In the genomic region with DNA sequence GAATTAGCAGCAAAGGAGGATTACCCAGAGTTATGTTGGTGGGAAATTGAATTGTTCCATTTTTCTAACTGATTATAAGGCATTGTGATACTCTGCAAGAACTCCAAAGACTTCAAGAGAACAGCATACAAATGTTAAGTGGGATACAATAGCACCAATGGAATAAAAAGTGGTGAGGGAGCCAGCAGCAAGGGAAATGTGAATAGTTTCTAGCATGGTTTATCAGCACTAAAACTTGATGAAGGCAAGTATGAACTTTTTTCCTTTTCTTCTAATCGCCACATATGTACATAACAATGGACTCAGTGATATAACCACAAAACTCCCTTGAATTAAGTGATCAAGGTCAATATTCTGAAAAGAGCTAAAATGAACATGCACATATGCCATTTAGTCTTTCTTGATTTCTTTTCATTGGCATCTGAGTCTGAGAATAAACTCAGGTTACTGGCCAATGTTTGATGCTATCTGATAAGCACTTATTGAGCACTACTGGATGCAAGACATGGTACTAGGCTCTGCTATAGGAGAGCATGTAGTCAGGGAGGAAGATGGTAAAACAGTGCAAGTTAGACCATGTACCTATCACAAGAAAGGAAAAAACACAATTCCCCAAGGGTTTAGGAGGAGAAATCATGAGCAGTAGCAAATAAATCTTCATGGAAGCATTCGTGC, we compare ENCODE assay signal across 13 cellular contexts. TPM values are rescaled to one million over a fixed set of nuclear protein-coding genes. Genes with fewer than 3 reads are reported as not detected.
"Had no signal": no experiment of that assay in that cellular context is flagged by ENCODE, and none has a peak within 500 bp of the region (broad histone marks: within the 10 kb centered on the region; RNA-seq: fewer than 3 reads in every experiment).

No MANE protein-coding gene starts in this region.

- H3K79me2 ChIP-seq: hepatocyte had no signal

- H3K9me3 Mint-ChIP-seq: T-helper 2 cell treated with Interferon-gamma antibody and Interleukin-4, amounts not matched to agents 5 μg/mL and 100 μg/mL, for 36 hours had no signal

- H3K27ac Mint-ChIP-seq: activated naive CD4-positive, alpha-beta T cell treated with anti-CD3 and anti-CD28 coated beads, Interleukin-2, amount 50 U/mL, for 72 hours; T-helper 2 cell treated with Interferon-gamma antibody and Interleukin-4, amounts not matched to agents 5 μg/mL and 100 μg/mL, for 36 hours had no signal

- H3K27ac ChIP-seq: thyroid gland had no signal

- H3K4me3 Mint-ChIP-seq: T-helper 2 cell treated with Interferon-gamma antibody and Interleukin-4, amounts not matched to agents 5 μg/mL and 100 μg/mL, for 36 hours had no signal

- H3K4me1 ChIP-seq: uterus had no signal

- H3K9me3 ChIP-seq: gastroesophageal sphincter, thyroid gland, uterus had no signal

- H3K4me2 ChIP-seq: hepatocyte had no signal

- ATAC-seq: activated naive CD4-positive, alpha-beta T cell treated with anti-CD3 and anti-CD28 coated beads, Interleukin-2, amount 50 U/mL, for 72 hours; gastroesophageal sphincter; left ventricle myocardium superior had no signal

- H3K4me3 ChIP-seq: gastroesophageal sphincter, hepatocyte, skin epidermis, thyroid gland, uterus had no signal

- DNase-seq: activated CD4-positive, alpha-beta T cell treated with anti-CD3 and anti-CD28 coated beads, Interleukin-2, amount 50 U/mL, for 1 hour; activated T-cell treated with anti-CD3 and anti-CD28 coated beads for 4 hours; kidney; left ventricle myocardium superior; thyroid gland; uterus had no signal

- H3K27me3 ChIP-seq: gastroesophageal sphincter, hepatocyte, uterus had no signal

- H2AFZ ChIP-seq: hepatocyte had no signal

- H3K36me3 ChIP-seq: gastroesophageal sphincter, thyroid gland, uterus had no signal

RNA-seq across cellular contexts. Expression of a gene that starts 36.6 kb away (rescaled TPM):
- total RNA-seq: activated CD8-positive, alpha-beta memory T cell treated with anti-CD3 and anti-CD28 coated beads for 36 hours; activated naive CD4-positive, alpha-beta T cell treated with anti-CD3 and anti-CD28 coated beads, Interleukin-2, amount 50 U/mL, for 72 hours; hepatocyte; kidney; left ventricle myocardium superior; mesenteric fat pad; thyroid gland; uterus had no signal
